In the genomic region with DNA sequence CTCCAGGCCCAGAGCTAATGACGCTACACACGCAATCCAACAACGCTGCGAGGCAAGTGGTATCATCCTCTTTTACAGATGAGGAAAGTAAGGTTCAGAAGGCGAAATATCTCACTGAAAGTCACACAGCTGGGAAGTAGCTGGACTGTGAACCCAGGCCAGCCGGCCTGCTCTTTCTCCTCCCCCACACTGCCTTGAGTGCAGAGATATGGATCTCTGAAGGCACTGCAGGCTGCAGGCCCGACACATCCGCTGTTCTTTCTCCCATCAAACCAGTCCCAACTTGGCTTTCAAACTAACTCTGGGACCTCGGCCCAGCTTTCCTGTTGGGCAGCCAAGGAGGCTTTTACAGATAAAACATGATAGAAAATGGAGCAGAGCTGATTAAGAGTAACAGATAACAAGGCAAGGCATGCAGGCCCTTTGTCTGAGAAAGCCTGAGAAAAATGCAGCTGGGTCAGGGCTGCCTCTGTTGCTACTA, we compare ENCODE assay signal across 1 cellular context.
TF ChIP-seq lines count a peak whose summit lies in the region.

No MANE protein-coding gene starts in this region.

TF ChIP-seq in K562, 482 proteins besides CTCF, POLR2A, EP300 and RAD21 (continued from another document and continues in another):
- TF ChIP-seq ATF4 (CRISPR knock-in tag; IDR thresholded peaks at IDR 0.05) (no peak), MEF2D (tag; conservative IDR thresholded peaks at IDR 0.05; ENCODE audit: low read depth) (peak; percentile 56; the same call in 1 of the 2 replicates), SAFB (IDR thresholded peaks at IDR 0.05; ENCODE audit: borderline replicate concordance, low read depth, low read length) (no peak), MCM5 (IDR thresholded peaks at IDR 0.05; ENCODE audit: low read depth) (no peak), ATF6 (CRISPR knock-in tag; IDR thresholded peaks at IDR 0.05) (no peak), TSC22D4 (tag; IDR thresholded peaks at IDR 0.05) (no peak), ZFPM2 (CRISPR knock-in tag; IDR thresholded peaks at IDR 0.05) (no peak), YBX1 (IDR thresholded peaks at IDR 0.05) (no peak), ZBTB43 (CRISPR knock-in tag; IDR thresholded peaks at IDR 0.05) (no peak), KDM1A (IDR thresholded peaks at IDR 0.05) (peak in 1 of 2 experiments; percentile 71; a peak in 3 of 4 replicates), CBX1 (IDR thresholded peaks at IDR 0.05; ENCODE audit: low read depth) (peak; percentile 51; the same call in 1 of the 2 replicates), VEZF1 (CRISPR knock-in tag; IDR thresholded peaks at IDR 0.05) (no peak), RBM25 (IDR thresholded peaks at IDR 0.05; ENCODE audit: low read depth, low read length, severe bottlenecking) (peak; percentile 27), GATAD2A (IDR thresholded peaks at IDR 0.05) (no peak), MYBL2 (IDR thresholded peaks at IDR 0.05; ENCODE audit: low read depth) (no peak), MYBL2 (CRISPR knock-in tag; IDR thresholded peaks at IDR 0.05; ENCODE audit: borderline replicate concordance) (no peak), ETV5 (CRISPR knock-in tag; IDR thresholded peaks at IDR 0.05; ENCODE audit: low read depth) (peak; percentile 57; the same call in 1 of the 2 replicates)
- TF ChIP-seq, protein P1, sequence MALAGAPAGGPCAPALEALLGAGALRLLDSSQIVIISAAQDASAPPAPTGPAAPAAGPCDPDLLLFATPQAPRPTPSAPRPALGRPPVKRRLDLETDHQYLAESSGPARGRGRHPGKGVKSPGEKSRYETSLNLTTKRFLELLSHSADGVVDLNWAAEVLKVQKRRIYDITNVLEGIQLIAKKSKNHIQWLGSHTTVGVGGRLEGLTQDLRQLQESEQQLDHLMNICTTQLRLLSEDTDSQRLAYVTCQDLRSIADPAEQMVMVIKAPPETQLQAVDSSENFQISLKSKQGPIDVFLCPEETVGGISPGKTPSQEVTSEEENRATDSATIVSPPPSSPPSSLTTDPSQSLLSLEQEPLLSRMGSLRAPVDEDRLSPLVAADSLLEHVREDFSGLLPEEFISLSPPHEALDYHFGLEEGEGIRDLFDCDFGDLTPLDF (CRISPR knock-in tag; IDR thresholded peaks at IDR 0.05) = no peak
- TF ChIP-seq, protein P2, sequence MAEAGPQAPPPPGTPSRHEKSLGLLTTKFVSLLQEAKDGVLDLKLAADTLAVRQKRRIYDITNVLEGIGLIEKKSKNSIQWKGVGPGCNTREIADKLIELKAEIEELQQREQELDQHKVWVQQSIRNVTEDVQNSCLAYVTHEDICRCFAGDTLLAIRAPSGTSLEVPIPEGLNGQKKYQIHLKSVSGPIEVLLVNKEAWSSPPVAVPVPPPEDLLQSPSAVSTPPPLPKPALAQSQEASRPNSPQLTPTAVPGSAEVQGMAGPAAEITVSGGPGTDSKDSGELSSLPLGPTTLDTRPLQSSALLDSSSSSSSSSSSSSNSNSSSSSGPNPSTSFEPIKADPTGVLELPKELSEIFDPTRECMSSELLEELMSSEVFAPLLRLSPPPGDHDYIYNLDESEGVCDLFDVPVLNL (CRISPR knock-in tag; IDR thresholded peaks at IDR 0.05; ENCODE audit: low read depth) = no peak
- TF ChIP-seq, protein P3, sequence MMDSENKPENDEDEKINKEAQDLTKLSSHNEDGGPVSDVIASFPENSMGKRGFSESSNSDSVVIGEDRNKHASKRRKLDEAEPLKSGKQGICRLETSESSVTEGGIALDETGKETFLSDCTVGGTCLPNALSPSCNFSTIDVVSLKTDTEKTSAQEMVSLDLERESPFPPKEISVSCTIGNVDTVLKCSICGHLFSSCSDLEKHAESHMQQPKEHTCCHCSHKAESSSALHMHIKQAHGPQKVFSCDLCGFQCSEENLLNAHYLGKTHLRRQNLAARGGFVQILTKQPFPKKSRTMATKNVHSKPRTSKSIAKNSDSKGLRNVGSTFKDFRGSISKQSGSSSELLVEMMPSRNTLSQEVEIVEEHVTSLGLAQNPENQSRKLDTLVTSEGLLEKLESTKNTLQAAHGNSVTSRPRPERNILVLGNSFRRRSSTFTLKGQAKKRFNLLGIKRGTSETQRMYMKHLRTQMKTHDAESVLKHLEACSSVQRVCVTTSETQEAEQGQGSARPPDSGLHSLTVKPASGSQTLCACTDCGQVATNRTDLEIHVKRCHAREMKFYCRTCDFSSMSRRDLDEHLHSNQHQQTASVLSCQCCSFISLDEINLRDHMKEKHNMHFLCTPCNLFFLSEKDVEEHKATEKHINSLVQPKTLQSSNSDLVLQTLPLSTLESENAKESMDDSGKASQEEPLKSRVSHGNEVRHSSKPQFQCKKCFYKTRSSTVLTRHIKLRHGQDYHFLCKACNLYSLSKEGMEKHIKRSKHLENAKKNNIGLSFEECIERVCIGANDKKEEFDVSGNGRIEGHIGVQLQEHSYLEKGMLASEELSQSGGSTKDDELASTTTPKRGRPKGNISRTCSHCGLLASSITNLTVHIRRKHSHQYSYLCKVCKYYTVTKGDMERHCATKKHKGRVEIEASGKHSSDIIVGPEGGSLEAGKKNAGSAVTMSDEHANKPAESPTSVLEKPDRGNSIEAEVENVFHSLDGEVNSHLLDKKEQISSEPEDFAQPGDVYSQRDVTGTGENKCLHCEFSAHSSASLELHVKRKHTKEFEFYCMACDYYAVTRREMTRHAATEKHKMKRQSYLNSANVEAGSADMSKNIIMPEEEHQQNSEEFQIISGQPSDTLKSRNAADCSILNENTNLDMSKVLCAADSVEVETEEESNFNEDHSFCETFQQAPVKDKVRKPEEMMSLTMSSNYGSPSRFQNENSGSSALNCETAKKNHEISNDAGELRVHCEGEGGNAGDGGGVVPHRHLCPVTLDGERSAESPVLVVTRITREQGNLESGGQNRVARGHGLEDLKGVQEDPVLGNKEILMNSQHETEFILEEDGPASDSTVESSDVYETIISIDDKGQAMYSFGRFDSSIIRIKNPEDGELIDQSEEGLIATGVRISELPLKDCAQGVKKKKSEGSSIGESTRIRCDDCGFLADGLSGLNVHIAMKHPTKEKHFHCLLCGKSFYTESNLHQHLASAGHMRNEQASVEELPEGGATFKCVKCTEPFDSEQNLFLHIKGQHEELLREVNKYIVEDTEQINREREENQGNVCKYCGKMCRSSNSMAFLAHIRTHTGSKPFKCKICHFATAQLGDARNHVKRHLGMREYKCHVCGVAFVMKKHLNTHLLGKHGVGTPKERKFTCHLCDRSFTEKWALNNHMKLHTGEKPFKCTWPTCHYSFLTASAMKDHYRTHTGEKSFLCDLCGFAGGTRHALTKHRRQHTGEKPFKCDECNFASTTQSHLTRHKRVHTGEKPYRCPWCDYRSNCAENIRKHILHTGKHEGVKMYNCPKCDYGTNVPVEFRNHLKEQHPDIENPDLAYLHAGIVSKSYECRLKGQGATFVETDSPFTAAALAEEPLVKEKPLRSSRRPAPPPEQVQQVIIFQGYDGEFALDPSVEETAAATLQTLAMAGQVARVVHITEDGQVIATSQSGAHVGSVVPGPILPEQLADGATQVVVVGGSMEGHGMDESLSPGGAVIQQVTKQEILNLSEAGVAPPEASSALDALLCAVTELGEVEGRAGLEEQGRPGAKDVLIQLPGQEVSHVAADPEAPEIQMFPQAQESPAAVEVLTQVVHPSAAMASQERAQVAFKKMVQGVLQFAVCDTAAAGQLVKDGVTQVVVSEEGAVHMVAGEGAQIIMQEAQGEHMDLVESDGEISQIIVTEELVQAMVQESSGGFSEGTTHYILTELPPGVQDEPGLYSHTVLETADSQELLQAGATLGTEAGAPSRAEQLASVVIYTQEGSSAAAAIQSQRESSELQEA (IDR thresholded peaks at IDR 0.05; ENCODE audit: low read depth) = no peak
- TF ChIP-seq, protein P4, sequence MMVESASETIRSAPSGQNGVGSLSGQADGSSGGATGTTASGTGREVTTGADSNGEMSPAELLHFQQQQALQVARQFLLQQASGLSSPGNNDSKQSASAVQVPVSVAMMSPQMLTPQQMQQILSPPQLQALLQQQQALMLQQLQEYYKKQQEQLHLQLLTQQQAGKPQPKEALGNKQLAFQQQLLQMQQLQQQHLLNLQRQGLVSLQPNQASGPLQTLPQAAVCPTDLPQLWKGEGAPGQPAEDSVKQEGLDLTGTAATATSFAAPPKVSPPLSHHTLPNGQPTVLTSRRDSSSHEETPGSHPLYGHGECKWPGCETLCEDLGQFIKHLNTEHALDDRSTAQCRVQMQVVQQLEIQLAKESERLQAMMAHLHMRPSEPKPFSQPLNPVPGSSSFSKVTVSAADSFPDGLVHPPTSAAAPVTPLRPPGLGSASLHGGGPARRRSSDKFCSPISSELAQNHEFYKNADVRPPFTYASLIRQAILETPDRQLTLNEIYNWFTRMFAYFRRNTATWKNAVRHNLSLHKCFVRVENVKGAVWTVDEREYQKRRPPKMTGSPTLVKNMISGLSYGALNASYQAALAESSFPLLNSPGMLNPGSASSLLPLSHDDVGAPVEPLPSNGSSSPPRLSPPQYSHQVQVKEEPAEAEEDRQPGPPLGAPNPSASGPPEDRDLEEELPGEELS (CRISPR knock-in tag; IDR thresholded peaks at IDR 0.05; ENCODE audit: borderline replicate concordance) = no peak
- TF ChIP-seq, protein P5, sequence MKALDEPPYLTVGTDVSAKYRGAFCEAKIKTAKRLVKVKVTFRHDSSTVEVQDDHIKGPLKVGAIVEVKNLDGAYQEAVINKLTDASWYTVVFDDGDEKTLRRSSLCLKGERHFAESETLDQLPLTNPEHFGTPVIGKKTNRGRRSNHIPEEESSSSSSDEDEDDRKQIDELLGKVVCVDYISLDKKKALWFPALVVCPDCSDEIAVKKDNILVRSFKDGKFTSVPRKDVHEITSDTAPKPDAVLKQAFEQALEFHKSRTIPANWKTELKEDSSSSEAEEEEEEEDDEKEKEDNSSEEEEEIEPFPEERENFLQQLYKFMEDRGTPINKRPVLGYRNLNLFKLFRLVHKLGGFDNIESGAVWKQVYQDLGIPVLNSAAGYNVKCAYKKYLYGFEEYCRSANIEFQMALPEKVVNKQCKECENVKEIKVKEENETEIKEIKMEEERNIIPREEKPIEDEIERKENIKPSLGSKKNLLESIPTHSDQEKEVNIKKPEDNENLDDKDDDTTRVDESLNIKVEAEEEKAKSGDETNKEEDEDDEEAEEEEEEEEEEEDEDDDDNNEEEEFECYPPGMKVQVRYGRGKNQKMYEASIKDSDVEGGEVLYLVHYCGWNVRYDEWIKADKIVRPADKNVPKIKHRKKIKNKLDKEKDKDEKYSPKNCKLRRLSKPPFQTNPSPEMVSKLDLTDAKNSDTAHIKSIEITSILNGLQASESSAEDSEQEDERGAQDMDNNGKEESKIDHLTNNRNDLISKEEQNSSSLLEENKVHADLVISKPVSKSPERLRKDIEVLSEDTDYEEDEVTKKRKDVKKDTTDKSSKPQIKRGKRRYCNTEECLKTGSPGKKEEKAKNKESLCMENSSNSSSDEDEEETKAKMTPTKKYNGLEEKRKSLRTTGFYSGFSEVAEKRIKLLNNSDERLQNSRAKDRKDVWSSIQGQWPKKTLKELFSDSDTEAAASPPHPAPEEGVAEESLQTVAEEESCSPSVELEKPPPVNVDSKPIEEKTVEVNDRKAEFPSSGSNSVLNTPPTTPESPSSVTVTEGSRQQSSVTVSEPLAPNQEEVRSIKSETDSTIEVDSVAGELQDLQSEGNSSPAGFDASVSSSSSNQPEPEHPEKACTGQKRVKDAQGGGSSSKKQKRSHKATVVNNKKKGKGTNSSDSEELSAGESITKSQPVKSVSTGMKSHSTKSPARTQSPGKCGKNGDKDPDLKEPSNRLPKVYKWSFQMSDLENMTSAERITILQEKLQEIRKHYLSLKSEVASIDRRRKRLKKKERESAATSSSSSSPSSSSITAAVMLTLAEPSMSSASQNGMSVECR (CRISPR knock-in tag; IDR thresholded peaks at IDR 0.05) = no peak
- TF ChIP-seq, protein P6, sequence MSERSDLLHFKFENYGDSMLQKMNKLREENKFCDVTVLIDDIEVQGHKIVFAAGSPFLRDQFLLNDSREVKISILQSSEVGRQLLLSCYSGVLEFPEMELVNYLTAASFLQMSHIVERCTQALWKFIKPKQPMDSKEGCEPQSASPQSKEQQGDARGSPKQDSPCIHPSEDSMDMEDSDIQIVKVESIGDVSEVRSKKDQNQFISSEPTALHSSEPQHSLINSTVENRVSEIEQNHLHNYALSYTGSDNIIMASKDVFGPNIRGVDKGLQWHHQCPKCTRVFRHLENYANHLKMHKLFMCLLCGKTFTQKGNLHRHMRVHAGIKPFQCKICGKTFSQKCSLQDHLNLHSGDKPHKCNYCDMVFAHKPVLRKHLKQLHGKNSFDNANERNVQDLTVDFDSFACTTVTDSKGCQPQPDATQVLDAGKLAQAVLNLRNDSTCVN (CRISPR knock-in tag; IDR thresholded peaks at IDR 0.05) = no peak
